ENCODE assay signal across 26 cellular contexts in genomic region chr13:112244061-112244460, GRCh38.
"Had no signal": no experiment of that assay in that cellular context is flagged by ENCODE, and none has a peak within 500 bp of the region (broad histone marks: within the 10 kb centered on the region; RNA-seq: fewer than 3 reads in every experiment).

No MANE protein-coding gene starts in this region.

- H3K9me3 ChIP-seq: heart right ventricle, left lung, lower lobe of right lung, neutrophil, pancreas, psoas muscle, testis, vagina had no signal

- H3K4me3 ChIP-seq: heart right ventricle, left lung, lower lobe of right lung, pancreas, psoas muscle, testis, vagina had no signal

- H3K36me3 ChIP-seq: brain microvascular endothelial cell, heart right ventricle, left lung, lower lobe of right lung, neutrophil, pancreas, vagina had no signal

- H3K27me3 ChIP-seq: brain microvascular endothelial cell, foreskin keratinocyte, pancreas, testis, vagina had no signal

- FAIRE-seq: astrocyte, pancreas had no signal

- DNase-seq: activated CD4-positive, alpha-beta T cell treated with anti-CD3 and anti-CD28 coated beads for 36 hours; activated CD4-positive, CD25-positive, alpha-beta regulatory T cell; activated CD8-positive, alpha-beta T cell treated with anti-CD3 and anti-CD28 coated beads, Interleukin-2, amount 10 ng/mL, durations not matched to agents 7 days and 5 days; activated gamma-delta T cell; activated naive CD4-positive, alpha-beta T cell treated with anti-CD3 and anti-CD28 coated beads, Interleukin-2, amount 50 U/mL, for 16 hours; activated T-cell treated with anti-CD3 and anti-CD28 coated beads, Interleukin-2, amount 50 U/mL, for 24 hours; amniotic stem cell; brain microvascular endothelial cell; endodermal cell; foreskin keratinocyte; heart right ventricle; kidney glomerular epithelial cell; left lung; lower lobe of right lung; mesendoderm; pancreas; psoas muscle; stimulated activated naive CD4-positive, alpha-beta T cell; T-helper 1 cell; testis; trophoblast cell had no signal

- H3K4me1 ChIP-seq: foreskin keratinocyte, heart right ventricle, left lung, lower lobe of right lung, pancreas, psoas muscle, testis, vagina had no signal

- ATAC-seq: activated CD4-positive, alpha-beta T cell treated with anti-CD3 and anti-CD28 coated beads for 36 hours; activated CD8-positive, alpha-beta T cell treated with anti-CD3 and anti-CD28 coated beads, Interleukin-2, amount 10 ng/mL, durations not matched to agents 7 days and 5 days; esophagus mucosa; foreskin keratinocyte; heart right ventricle; left lung; lower lobe of right lung; natural killer cell treated with Interleukin-12 subunit alpha and Interleukin-12 subunit beta and Interleukin-15 and Interleukin-18, amount 100 ng/mL, for 72 hours; pancreas; psoas muscle had no signal

- H3K27ac ChIP-seq: brain microvascular endothelial cell, foreskin keratinocyte, heart right ventricle, left lung, lower lobe of right lung, neutrophil, pancreas, psoas muscle, testis, vagina had no signal
